In the genomic region with DNA sequence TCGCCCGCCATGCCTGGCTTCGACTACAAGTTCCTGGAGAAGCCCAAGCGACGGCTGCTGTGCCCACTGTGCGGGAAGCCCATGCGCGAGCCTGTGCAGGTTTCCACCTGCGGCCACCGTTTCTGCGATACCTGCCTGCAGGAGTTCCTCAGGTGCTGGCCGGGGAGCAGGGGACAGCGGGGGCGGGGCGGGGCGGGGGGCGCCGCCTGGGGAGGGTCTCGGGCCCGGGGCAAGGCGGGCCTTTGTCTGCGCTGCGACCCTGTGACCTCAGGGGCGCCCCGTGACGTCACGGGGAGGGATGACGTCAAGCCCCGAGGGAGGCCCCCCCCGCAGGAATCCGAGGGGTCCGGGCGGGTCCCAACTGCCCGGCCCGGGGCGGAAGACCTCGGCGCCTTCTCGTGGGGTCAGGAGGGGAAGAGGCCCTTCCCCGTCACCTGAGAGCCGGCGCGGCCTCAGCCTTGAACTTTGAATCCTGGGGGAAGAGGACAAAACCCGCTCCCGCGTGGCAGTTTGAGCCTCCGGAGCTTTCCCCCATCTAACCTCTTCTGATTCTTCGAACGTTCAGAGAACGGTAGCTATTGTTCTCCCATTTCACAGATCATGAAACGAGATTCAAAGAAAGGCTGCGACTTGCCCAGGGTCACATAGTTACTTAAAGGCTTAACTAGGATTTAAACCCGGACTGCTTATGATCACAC, we compare ENCODE assay signal across 8 cellular contexts. TPM values are rescaled to one million over a fixed set of nuclear protein-coding genes. Genes with fewer than 3 reads are reported as not detected.
DNase-seq lines count a peak whose midpoint lies in the region; ATAC-seq and TF ChIP-seq lines count a peak whose summit lies in the region.

No MANE protein-coding gene starts in this region.

- no peak for TF ChIP-seq POLR2A in ovary (IDR thresholded peaks at IDR 0.05)

- H3K36me3 ChIP-seq in Panc1 (ENCODE audit: control insufficient read depth, insufficient read depth, low read length), result no peaks in the 10 kb centered on the region; the same call in 1 of the 2 replicates
- H3K36me3 ChIP-seq in ovary, result no peaks in the 10 kb centered on the region

- peak; percentile 29 for ATAC-seq in HG02852 (IDR thresholded peaks at IDR 0.05; ENCODE audit: unreplicated experiment)
- ATAC-seq in Panc1, result peak; percentile 6; the same call in 1 of the 2 replicates

- no peaks in the 10 kb centered on the region for H3K9me3 ChIP-seq in Panc1 (ENCODE audit: control insufficient read depth, insufficient read depth, low read depth, low read length)
- H3K9me3 ChIP-seq in ovary, result no peaks in the 10 kb centered on the region

- no peak for TF ChIP-seq EP300 in ovary (IDR thresholded peaks at IDR 0.05)

- peak; percentile 83 for DNase-seq in GM10266 (ENCODE audit: extremely low spot score)
- DNase-seq in Panc1 (ENCODE audit: low read depth, low spot score), result no peak
- peak; percentile 72 for DNase-seq in activated naive CD4-positive, alpha-beta T cell treated with Interleukin-2 at 50 U/mL for 16 hours
- peak; percentile 64 for DNase-seq in glomerular visceral epithelial cell (ENCODE audit: extremely low spot score)
- peak; percentile 54 to 86 (median 77) for DNase-seq in ovary
- DNase-seq in GM19240 (ENCODE audit: insufficient read length, low spot score), result no peak
- no peak for DNase-seq in pons (ENCODE audit: low spot score)

- 0 to 1% (median 0%) methylated on average over 39 to 53 of the region's 53 CpGs for WGBS in ovary, 3 donors

- CTCF ChIA-PET in Panc1 (lab: Charles Lee), result interaction anchor here (1.5 to 8.4 kb wide), 2 partner anchors 17 kb away, joined by 13 to 123 read pairs; a partner anchor contains a TSS

- POLR2A ChIA-PET in Panc1 (lab: Charles Lee), result interaction anchor here (0.6 to 1.8 kb wide), 4 partner anchors 9 to 25 kb away, joined by 3 to 26 read pairs (median 8); a partner anchor contains a TSS

- TF ChIP-seq CTCF in GM10266 (IDR thresholded peaks at IDR 0.05; ENCODE audit: control insufficient read depth, insufficient read depth, low read depth, missing control alignments) (no peak), Panc1 (IDR thresholded peaks at IDR 0.05) (no peak), ovary (IDR thresholded peaks at IDR 0.05) (no peak)

- in situ Hi-C loops in Panc1 (cut with HindIII; ENCODE audit: low pct_unique_long_range_greater_than_20kb, low sequenced_read_pairs), result no loop called here

- H3K4me3 ChIP-seq in Panc1 (ENCODE audit: low read depth in 2 of 2, low read length in 2 of 2), result peak overlapping the region; percentile 89 to 99
- peak overlapping the region; percentile 62 for H3K4me3 ChIP-seq in ovary

- H3K27ac ChIP-seq in Panc1 (ENCODE audit: low read length) (peak overlapping the region; percentile 99), ovary (peak overlapping the region; percentile 30 to 68)

- BruUV-seq in Panc1 (replicated peaks; lab: Mats Ljungman, UMichigan), result no TSS peak

- H3K27me3 ChIP-seq in Panc1 (ENCODE audit: control insufficient read depth, insufficient read depth, low read length) (no peaks in the 10 kb centered on the region), ovary (no peaks in the 10 kb centered on the region)

- peaks cover 47% of the 10 kb centered on the region for H3K4me1 ChIP-seq in Panc1 (ENCODE audit: control insufficient read depth, insufficient read depth, low read length)
- H3K4me1 ChIP-seq in ovary (ENCODE audit: insufficient read depth), result peaks cover 12% of the 10 kb centered on the region

- intact Hi-C loops in Panc1 (cut with micrococcal nuclease; ENCODE audit: unreplicated experiment), result no loop called here
- intact Hi-C loops in ovary (cut with DNase I), result loop anchor here in 2 of 4 donors (2.0 kb wide), 1 partner anchor 15 kb away; a partner anchor contains a TSS

RNA-seq across cellular contexts. Expression of a gene that starts 0.4 kb away (rescaled TPM):
- total RNA-seq in Panc1 (2021; ENCODE audit: unreplicated experiment) (108 TPM), ovary (10 to 100 TPM; 12.9 to 61.3 (median 18.8) TPM)
- polyA plus RNA-seq in Panc1 (2012; ENCODE audit: insufficient read length), result 83.8 TPM
- polyA plus RNA-seq in ovary, result 1 to 10 TPM; 3.5 to 7.0 TPM

RNA-seq across cellular contexts. Expression of a gene that starts 15.7 kb away (rescaled TPM):
- total RNA-seq in Panc1 (2021; ENCODE audit: unreplicated experiment) (11.9 TPM), ovary (1 to 10 TPM; 2.3 to 8.3 (median 3.4) TPM)
- 9.1 TPM for polyA plus RNA-seq in Panc1 (2012; ENCODE audit: insufficient read length)
- polyA plus RNA-seq in ovary, result 1 to 10 TPM; 1.9 to 2.2 TPM

RNA-seq across cellular contexts. Expression of a gene that starts 18.2 kb away (rescaled TPM):
- 55.7 TPM for total RNA-seq in Panc1 (2021; ENCODE audit: unreplicated experiment)
- polyA plus RNA-seq in Panc1 (2012; ENCODE audit: insufficient read length), result 52.2 TPM
- total RNA-seq in ovary, result 1 to 10 TPM in 6 of 7 donors, not detected in 1; 1.3 to 7.0 (median 1.6) TPM
- polyA plus RNA-seq in ovary, result 1 to 10 TPM in 1 of 2 donors, under 1 TPM in 1; 0.75 to 5.1 TPM

RNA-seq across cellular contexts. Expression of a gene that starts 24.5 kb away (rescaled TPM):
- total RNA-seq in Panc1 (2021; ENCODE audit: unreplicated experiment) (1,475 TPM), ovary (1,000 to 10,000 TPM; 1,369 to 3,979 (median 2,659) TPM)
- 1,113 TPM for polyA plus RNA-seq in Panc1 (2012; ENCODE audit: insufficient read length)
- 1,000 to 10,000 TPM; 2,997 to 3,153 TPM for polyA plus RNA-seq in ovary

RNA-seq across cellular contexts. Expression of a gene that starts 26.6 kb away (rescaled TPM):
- total RNA-seq in Panc1 (2021; ENCODE audit: unreplicated experiment) (284 TPM), ovary (100 to 1,000 TPM; 149 to 222 (median 169) TPM)
- polyA plus RNA-seq in Panc1 (2012; ENCODE audit: insufficient read length), result 260 TPM
- 100 to 1,000 TPM; 196 to 208 TPM for polyA plus RNA-seq in ovary

Comparison
In these comparisons a context has a peak if more than half of its experiments do, and no peak if none do; other contexts are left out.
1. DNase-seq: peak in GM10266 (single experiment), activated naive CD4-positive, alpha-beta T cell treated with Interleukin-2 at 50 U/mL for 16 hours (single experiment), glomerular visceral epithelial cell (single experiment) and ovary (5 of 5); none in Panc1 (single experiment), GM19240 (single experiment) and pons (single experiment).